In the genomic region with DNA sequence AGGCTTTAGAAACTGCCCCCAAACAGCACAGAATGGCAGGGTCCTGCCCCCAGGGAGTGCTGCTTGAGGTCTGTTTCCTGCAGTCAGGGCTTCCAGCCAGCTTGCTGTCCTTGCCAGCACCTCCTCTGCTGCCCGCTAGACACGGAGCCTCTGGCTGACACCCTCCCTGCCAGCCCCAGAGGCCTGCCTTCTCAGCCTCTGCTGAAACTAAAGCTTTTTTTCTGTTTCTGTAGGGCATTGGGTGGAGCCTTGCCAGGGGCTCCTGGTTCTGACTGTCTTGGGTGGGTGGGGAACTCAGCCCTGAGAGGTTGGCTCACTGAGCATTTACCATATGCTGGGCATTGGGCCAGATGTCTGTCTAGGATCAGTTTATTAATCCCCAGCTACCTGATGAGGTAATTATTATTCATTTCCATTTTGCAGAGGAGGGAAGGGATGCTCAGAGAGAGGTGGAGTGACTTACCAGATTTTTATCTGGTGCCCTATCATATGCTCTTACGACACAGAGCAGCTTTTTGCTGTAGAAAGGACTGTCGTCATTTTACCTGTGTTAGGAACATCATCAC, we compare ENCODE assay signal across 9 cellular contexts. TPM values are rescaled to one million over a fixed set of nuclear protein-coding genes. Genes with fewer than 3 reads are reported as not detected.
DNase-seq lines count a peak whose midpoint lies in the region; ATAC-seq and TF ChIP-seq lines count a peak whose summit lies in the region.
"Had no signal": no experiment of that assay in that cellular context is flagged by ENCODE, and none has a peak within 500 bp of the region (broad histone marks: within the 10 kb centered on the region; RNA-seq: fewer than 3 reads in every experiment).

No MANE protein-coding gene starts in this region.

- H3K27me3 Mint-ChIP-seq in activated CD4-positive, alpha-beta T cell treated with anti-CD3 and anti-CD28 coated beads, Interleukin-2, amount 10 ng/mL, durations not matched to agents 7 days and 5 days = no peaks in the 10 kb centered on the region
- no peaks in the 10 kb centered on the region for H3K27me3 Mint-ChIP-seq in progenitor cell of endocrine pancreas

- TF ChIP-seq CTCF in BE2C (IDR thresholded peaks at IDR 0.05; ENCODE audit: low read depth, low read length) (no peak), fibroblast of pulmonary artery (IDR thresholded peaks at IDR 0.05; ENCODE audit: low read length, missing control alignments) (no peak), sigmoid colon (IDR thresholded peaks at IDR 0.05) (no peak), progenitor cell of endocrine pancreas (IDR thresholded peaks at IDR 0.05; ENCODE audit: unreplicated experiment) (no peak)

- intact Hi-C loops in sigmoid colon (cut with DNase I) = no loop called here

- H3K4me3 ChIP-seq in BE2C (ENCODE audit: low read depth, low read length) (peak overlapping the region; percentile 12; the same call in 1 of the 2 replicates), MG63 (no peak overlapping the region), fibroblast of pulmonary artery (replicated peaks; ENCODE audit: low read depth, low read length) (no peak overlapping the region), sigmoid colon (no peak overlapping the region)

- ATAC-seq in GM18907 (IDR thresholded peaks at IDR 0.05; ENCODE audit: unreplicated experiment) (peak; percentile 47), HG03378 (IDR thresholded peaks at IDR 0.05; ENCODE audit: unreplicated experiment) (no peak)
- ATAC-seq: HCT116 had no signal

- H3K4me3 Mint-ChIP-seq in activated CD4-positive, alpha-beta T cell treated with anti-CD3 and anti-CD28 coated beads, Interleukin-2, amount 10 ng/mL, durations not matched to agents 7 days and 5 days = peak overlapping the region; percentile 44
- H3K4me3 Mint-ChIP-seq in progenitor cell of endocrine pancreas (ENCODE audit: low read depth) = no peak overlapping the region

- peaks cover 99% of the 10 kb centered on the region for H3K4me1 Mint-ChIP-seq in activated CD4-positive, alpha-beta T cell treated with anti-CD3 and anti-CD28 coated beads, Interleukin-2, amount 10 ng/mL, durations not matched to agents 7 days and 5 days
- peaks cover 12% of the 10 kb centered on the region for H3K4me1 Mint-ChIP-seq in progenitor cell of endocrine pancreas (ENCODE audit: low read depth)

- no peaks in the 10 kb centered on the region for H3K27me3 ChIP-seq in BE2C
- no peaks in the 10 kb centered on the region for H3K27me3 ChIP-seq in MG63
- no peaks in the 10 kb centered on the region for H3K27me3 ChIP-seq in sigmoid colon

- H3K9me3 Mint-ChIP-seq in activated CD4-positive, alpha-beta T cell treated with anti-CD3 and anti-CD28 coated beads, Interleukin-2, amount 10 ng/mL, durations not matched to agents 7 days and 5 days = no peaks in the 10 kb centered on the region
- H3K9me3 Mint-ChIP-seq in progenitor cell of endocrine pancreas (ENCODE audit: low read depth) = no peaks in the 10 kb centered on the region

- H3K27ac Mint-ChIP-seq in activated CD4-positive, alpha-beta T cell treated with anti-CD3 and anti-CD28 coated beads, Interleukin-2, amount 10 ng/mL, durations not matched to agents 7 days and 5 days = peak overlapping the region; percentile 92
- no peak overlapping the region for H3K27ac Mint-ChIP-seq in progenitor cell of endocrine pancreas

- H3K36me3 Mint-ChIP-seq in activated CD4-positive, alpha-beta T cell treated with anti-CD3 and anti-CD28 coated beads, Interleukin-2, amount 10 ng/mL, durations not matched to agents 7 days and 5 days (ENCODE audit: low read depth) = peaks cover 55% of the 10 kb centered on the region
- no peaks in the 10 kb centered on the region for H3K36me3 Mint-ChIP-seq in progenitor cell of endocrine pancreas (ENCODE audit: insufficient read depth)

- TF ChIP-seq POLR2A in sigmoid colon (IDR thresholded peaks at IDR 0.05) = no peak

- WGBS in sigmoid colon, 2 donors = 39 to 47% methylated on average over 4 of the region's 4 CpGs

- H3K36me3 ChIP-seq in BE2C (no peaks in the 10 kb centered on the region), MG63 (no peaks in the 10 kb centered on the region), sigmoid colon (no peaks in the 10 kb centered on the region)

- CTCF ChIA-PET in activated CD4-positive, alpha-beta T cell treated with anti-CD3 and anti-CD28 coated beads, Interleukin-2, amount 10 ng/mL, durations not matched to agents 7 days and 5 days (lab: Charles Lee) = interaction anchor here (0.9 to 8.8 kb wide), 8 partner anchors 8 to 732 kb away, joined by 3 to 60 read pairs (median 4); no protein-coding TSS in a partner anchor

- TF ChIP-seq EP300 in sigmoid colon (IDR thresholded peaks at IDR 0.05) = no peak

- H3K9me3 ChIP-seq in BE2C (no peaks in the 10 kb centered on the region), MG63 (no peaks in the 10 kb centered on the region), sigmoid colon (no peaks in the 10 kb centered on the region)

- DNase-seq in BE2C (peak; percentile 86), MG63 (peak; percentile 88), fibroblast of pulmonary artery (ENCODE audit: low read depth) (peak; percentile 70), sigmoid colon (peak; percentile 84), progenitor cell of endocrine pancreas (ENCODE audit: low spot score, unreplicated experiment) (no peak)
- peak; percentile 54 for DNase-seq in activated CD4-positive, alpha-beta T cell treated with anti-CD3 and anti-CD28 coated beads, Interleukin-2, amount 10 ng/mL, durations not matched to agents 7 days and 5 days

- H3K4me1 ChIP-seq in BE2C = peaks cover 31% of the 10 kb centered on the region
- H3K4me1 ChIP-seq in sigmoid colon = peaks cover 0 to 85% (median 67%) of the 10 kb centered on the region in 4 donors

- POLR2A ChIA-PET in activated CD4-positive, alpha-beta T cell treated with anti-CD3 and anti-CD28 coated beads, Interleukin-2, amount 10 ng/mL, durations not matched to agents 7 days and 5 days (lab: Charles Lee) = interaction anchor here (0.5 kb wide), 1 partner anchor 33 kb away, joined by 3 read pairs; no protein-coding TSS in a partner anchor

- peak overlapping the region; percentile 22 to 63 (median 56) for H3K27ac ChIP-seq in sigmoid colon

RNA-seq across cellular contexts. Expression of gene INPP4A, which starts 35.4 kb away (rescaled TPM):
- 10.4 TPM for polyA plus RNA-seq in BE2C (2012; ENCODE audit: insufficient read depth, insufficient read length, low read depth)
- total RNA-seq in MG63 (2014; rRNA removed; shearing (Covaris generic); ENCODE audit: low replicate concordance) = 8.4 and 12.6 TPM in 2 replicates
- total RNA-seq in activated CD4-positive, alpha-beta T cell treated with anti-CD3 and anti-CD28 coated beads, Interleukin-2, amount 10 ng/mL, durations not matched to agents 7 days and 5 days = 100 to 1,000 TPM; 140 to 165 TPM
- total RNA-seq in sigmoid colon (10 to 100 TPM; 30.4 to 49.9 (median 39.9) TPM), progenitor cell of endocrine pancreas (30.5 and 33.0 TPM in 2 replicates)
- polyA plus RNA-seq in sigmoid colon = 10 to 100 TPM in 1 of 3 donors, 1 to 10 TPM in 2; 1.8 to 12.2 (median 2.3) TPM
